ENCODE assay signal across 8 cellular contexts in genomic region chr12:6724409-6724797, GRCh38. TPM values are rescaled to one million over a fixed set of nuclear protein-coding genes. Genes with fewer than 3 reads are reported as not detected.
DNase-seq lines count a peak whose midpoint lies in the region; ATAC-seq and TF ChIP-seq lines count a peak whose summit lies in the region.

No MANE protein-coding gene starts in this region.

- H3K27me3 ChIP-seq in lung (ENCODE audit: control insufficient read depth, insufficient read depth) (no peaks in the 10 kb centered on the region), testis (no peaks in the 10 kb centered on the region)

- intact Hi-C loops in testis (cut with DNase I; ENCODE audit: low total_unique reads), result loop anchor here (5.0 kb wide), 1 partner anchor 37 kb away; the partner anchor contains the start of gene ZNF384

- peaks cover 0 to 3% of the 10 kb centered on the region in 2 donors for H3K4me1 ChIP-seq in lung (ENCODE audit: control insufficient read depth in 2 of 2, insufficient read depth in 2 of 2, low read length in 2 of 2)
- peaks cover 5% of the 10 kb centered on the region for H3K4me1 ChIP-seq in testis

- H3K4me3 ChIP-seq in lung, result peak overlapping the region; percentile 57
- peak overlapping the region; percentile 57 to 78 for H3K4me3 ChIP-seq in testis

- no peak for DNase-seq in activated naive CD4-positive, alpha-beta T cell (lab: John Stamatoyannopoulos, UW)
- peak; percentile 30 for DNase-seq in RPMI7951 (ENCODE audit: low read depth)
- no peak for DNase-seq in central memory CD8-positive, alpha-beta T cell (ENCODE audit: low spot score in 2 of 2)
- no peak for DNase-seq in lung (ENCODE audit: low spot score)
- no peak for DNase-seq in testis

- H3K36me3 ChIP-seq in lung (ENCODE audit: control insufficient read depth in 2 of 2, insufficient read depth in 2 of 2, low read length in 2 of 2) (peaks cover 3 to 17% of the 10 kb centered on the region in 2 donors), testis (ENCODE audit: low read depth, missing control alignments) (no peaks in the 10 kb centered on the region)

- peak overlapping the region; percentile 99 for H3K27ac Mint-ChIP-seq in activated naive CD4-positive, alpha-beta T cell treated with anti-CD3 and anti-CD28 coated beads, Interleukin-2, amount 50 U/mL, for 24 hours
- H3K27ac Mint-ChIP-seq in central memory CD8-positive, alpha-beta T cell (ENCODE audit: low read depth), result peak overlapping the region; percentile 97

- peaks cover 31% of the 10 kb centered on the region for H3K4me1 Mint-ChIP-seq in activated naive CD4-positive, alpha-beta T cell treated with anti-CD3 and anti-CD28 coated beads, Interleukin-2, amount 50 U/mL, for 24 hours
- H3K4me1 Mint-ChIP-seq in central memory CD8-positive, alpha-beta T cell, result peaks cover 20% of the 10 kb centered on the region

- 9% methylated on average over 10 of the region's 10 CpGs for WGBS in lung, 2 donors
- 6 to 13% methylated on average over 9 to 10 of the region's 10 CpGs for WGBS in testis, 2 donors

- TF ChIP-seq POLR2A in testis (IDR thresholded peaks at IDR 0.05), result no peak

- H3K36me3 Mint-ChIP-seq in activated naive CD4-positive, alpha-beta T cell treated with anti-CD3 and anti-CD28 coated beads, Interleukin-2, amount 50 U/mL, for 24 hours, result peaks cover 7% of the 10 kb centered on the region
- H3K36me3 Mint-ChIP-seq in central memory CD8-positive, alpha-beta T cell (ENCODE audit: insufficient read depth), result peaks cover 23% of the 10 kb centered on the region

- peak; percentile 27 for ATAC-seq in HG03097 (IDR thresholded peaks at IDR 0.05; ENCODE audit: low FRiP score, unreplicated experiment)
- ATAC-seq in central memory CD8-positive, alpha-beta T cell (replicated peaks; ENCODE audit: extremely low read depth, poor library complexity, severe bottlenecking), result peak; percentile 16
- no peak for ATAC-seq in lung (ENCODE audit: insufficient read depth, low FRiP score)
- no peak for ATAC-seq in HG03025 (IDR thresholded peaks at IDR 0.05; ENCODE audit: low FRiP score, unreplicated experiment)

- no peaks in the 10 kb centered on the region for H3K9me3 Mint-ChIP-seq in activated naive CD4-positive, alpha-beta T cell treated with anti-CD3 and anti-CD28 coated beads, Interleukin-2, amount 50 U/mL, for 24 hours
- no peaks in the 10 kb centered on the region for H3K9me3 Mint-ChIP-seq in central memory CD8-positive, alpha-beta T cell

- TF ChIP-seq CTCF in lung (IDR thresholded peaks at IDR 0.05; ENCODE audit: control extremely low read depth, extremely low read depth) (no peak), testis (IDR thresholded peaks at IDR 0.05) (no peak)

- H3K27ac ChIP-seq in lung (ENCODE audit: low read depth in 1 of 2, low read length in 1 of 2) (peak overlapping the region; percentile 80 to 90), testis (peak overlapping the region; percentile 78 to 81)

- H3K4me3 Mint-ChIP-seq in activated naive CD4-positive, alpha-beta T cell treated with anti-CD3 and anti-CD28 coated beads, Interleukin-2, amount 50 U/mL, for 24 hours, result peak overlapping the region; percentile 99
- H3K4me3 Mint-ChIP-seq in central memory CD8-positive, alpha-beta T cell, result peak overlapping the region; percentile 78

- H3K9me3 ChIP-seq in lung (ENCODE audit: control insufficient read depth in 2 of 2, insufficient read depth in 1 of 2, low read length in 1 of 2) (no peaks in the 10 kb centered on the region), testis (no peaks in the 10 kb centered on the region)

- no peaks in the 10 kb centered on the region for H3K27me3 Mint-ChIP-seq in activated naive CD4-positive, alpha-beta T cell treated with anti-CD3 and anti-CD28 coated beads, Interleukin-2, amount 50 U/mL, for 24 hours
- H3K27me3 Mint-ChIP-seq in central memory CD8-positive, alpha-beta T cell, result no peaks in the 10 kb centered on the region

RNA-seq across cellular contexts. Expression of gene COPS7A, which starts 0.6 kb away (rescaled TPM):
- 61.0 and 63.3 TPM in 2 replicates for total RNA-seq in RPMI7951 (2014; rRNA removed; shearing (Covaris generic))
- total RNA-seq in lung (10 to 100 TPM; 40.1 to 74.7 TPM), testis (10 to 100 TPM; 68.3 to 82.4 TPM)
- polyA plus RNA-seq in lung (10 to 100 TPM; 53.4 to 69.0 TPM), testis (ENCODE audit: insufficient read depth, low read depth, low replicate concordance) (69.4 TPM)

RNA-seq across cellular contexts. Expression of gene PIANP, which starts 23.8 kb away (rescaled TPM):
- 0.12 and 1.5 TPM in 2 replicates for total RNA-seq in RPMI7951 (2014; rRNA removed; shearing (Covaris generic))
- total RNA-seq in lung, result 1 to 10 TPM in 1 of 2 donors, under 1 TPM in 1; 0.25 to 1.4 TPM
- polyA plus RNA-seq in lung, result under 1 TPM; 0.23 to 0.37 TPM
- total RNA-seq in testis, result 1 to 10 TPM; 3.3 to 5.8 TPM
- 7.6 TPM for polyA plus RNA-seq in testis (ENCODE audit: insufficient read depth, low read depth, low replicate concordance)

RNA-seq across cellular contexts. Expression of gene MLF2, which starts 28.5 kb away (rescaled TPM):
- 178 and 215 TPM in 2 replicates for total RNA-seq in RPMI7951 (2014; rRNA removed; shearing (Covaris generic))
- 100 to 1,000 TPM in 1 of 2 donors, 10 to 100 TPM in 1; 95.9 to 160 TPM for total RNA-seq in lung
- 100 to 1,000 TPM; 169 to 171 TPM for polyA plus RNA-seq in lung
- total RNA-seq in testis, result 100 to 1,000 TPM; 211 to 242 TPM
- polyA plus RNA-seq in testis (ENCODE audit: insufficient read depth, low read depth, low replicate concordance), result 177 TPM

RNA-seq across cellular contexts. Expression of gene ZNF384, which starts 35.2 kb away (rescaled TPM):
- total RNA-seq in RPMI7951 (2014; rRNA removed; shearing (Covaris generic)), result 13.7 and 18.0 TPM in 2 replicates
- total RNA-seq in lung (10 to 100 TPM; 29.2 to 50.8 TPM), testis (10 to 100 TPM; 78.5 to 85.1 TPM)
- polyA plus RNA-seq in lung (10 to 100 TPM; 29.0 to 34.4 TPM), testis (ENCODE audit: insufficient read depth, low read depth, low replicate concordance) (94.9 TPM)

RNA-seq across cellular contexts. Expression of gene PTMS, which starts 41.8 kb away (rescaled TPM):
- 126 and 151 TPM in 2 replicates for total RNA-seq in RPMI7951 (2014; rRNA removed; shearing (Covaris generic))
- 100 to 1,000 TPM in 1 of 2 donors, 10 to 100 TPM in 1; 65.6 to 301 TPM for total RNA-seq in lung
- polyA plus RNA-seq in lung, result 100 to 1,000 TPM; 196 to 801 TPM
- total RNA-seq in testis, result 10 to 100 TPM; 53.4 to 64.3 TPM
- 185 TPM for polyA plus RNA-seq in testis (ENCODE audit: insufficient read depth, low read depth, low replicate concordance)

Comparison
In these comparisons a context has a peak if more than half of its experiments do, and no peak if none do; other contexts are left out.
1. ATAC-seq: peak in HG03097 (single experiment) and central memory CD8-positive, alpha-beta T cell (single experiment); none in lung (single experiment) and HG03025 (single experiment).